14 cellular contexts compared by ENCODE assay signal in genomic region chr1:210647406-210648333, GRCh38.
DNase-seq lines count a peak whose midpoint lies in the region; ATAC-seq and TF ChIP-seq lines count a peak whose summit lies in the region.
"Had no signal": no experiment of that assay in that cellular context is flagged by ENCODE, and none has a peak within 500 bp of the region (broad histone marks: within the 10 kb centered on the region; RNA-seq: fewer than 3 reads in every experiment).

No MANE protein-coding gene starts in this region.

- no peak overlapping the region for H2AFZ ChIP-seq in smooth muscle cell (ENCODE audit: low read depth)

- H3K27ac Mint-ChIP-seq in activated CD8-positive, alpha-beta T cell treated with anti-CD3 and anti-CD28 coated beads, Interleukin-2, amount 10 ng/mL, durations not matched to agents 7 days and 5 days: no peak overlapping the region
- no peak overlapping the region for H3K27ac Mint-ChIP-seq in activated CD8-positive, alpha-beta T cell treated with anti-CD3 and anti-CD28 coated beads for 36 hours

- H4K20me1 ChIP-seq in smooth muscle cell (ENCODE audit: low read depth): peaks cover 5% of the 10 kb centered on the region

- no peak overlapping the region for H3K9ac ChIP-seq in smooth muscle cell (ENCODE audit: low read depth)

- no peak overlapping the region for H3K4me3 ChIP-seq in smooth muscle cell
- H3K4me3 ChIP-seq in uterus: no peak overlapping the region
- H3K4me3 ChIP-seq: cardiac muscle cell, mucosa of descending colon, right atrium auricular region had no signal

- POLR2A ChIA-PET in activated CD8-positive, alpha-beta T cell treated with anti-CD3 and anti-CD28 coated beads, Interleukin-2, amount 10 ng/mL, durations not matched to agents 7 days and 5 days (lab: Charles Lee): no interaction called here
- POLR2A ChIA-PET in activated CD8-positive, alpha-beta T cell treated with anti-CD3 and anti-CD28 coated beads for 36 hours (lab: Charles Lee): no interaction called here

- CTCF ChIA-PET in activated CD8-positive, alpha-beta T cell treated with anti-CD3 and anti-CD28 coated beads, Interleukin-2, amount 10 ng/mL, durations not matched to agents 7 days and 5 days (lab: Charles Lee): no interaction called here
- CTCF ChIA-PET in activated CD8-positive, alpha-beta T cell treated with anti-CD3 and anti-CD28 coated beads for 36 hours (lab: Charles Lee): interaction anchor here (0.6 kb wide), 1 partner anchor 248 kb away, joined by 3 read pairs; no protein-coding TSS in a partner anchor

- no peaks in the 10 kb centered on the region for H3K9me3 Mint-ChIP-seq in activated CD8-positive, alpha-beta T cell treated with anti-CD3 and anti-CD28 coated beads, Interleukin-2, amount 10 ng/mL, durations not matched to agents 7 days and 5 days (ENCODE audit: insufficient read depth)
- H3K9me3 Mint-ChIP-seq in activated CD8-positive, alpha-beta T cell treated with anti-CD3 and anti-CD28 coated beads for 36 hours: no peaks in the 10 kb centered on the region
- H3K9me3 Mint-ChIP-seq: activated T-cell treated with anti-CD3 and anti-CD28 coated beads, Interleukin-2, amount 50 U/mL, for 4 hours had no signal

- no peaks in the 10 kb centered on the region for H3F3A ChIP-seq in smooth muscle cell (ENCODE audit: low read depth)

- peaks cover 9% of the 10 kb centered on the region for H3K27me3 Mint-ChIP-seq in activated CD8-positive, alpha-beta T cell treated with anti-CD3 and anti-CD28 coated beads, Interleukin-2, amount 10 ng/mL, durations not matched to agents 7 days and 5 days (ENCODE audit: low read depth)
- H3K27me3 Mint-ChIP-seq in activated CD8-positive, alpha-beta T cell treated with anti-CD3 and anti-CD28 coated beads for 36 hours: no peaks in the 10 kb centered on the region

- H3K4me2 ChIP-seq in smooth muscle cell: peak overlapping the region; percentile 19

- H3K36me3 ChIP-seq in smooth muscle cell (ENCODE audit: low read depth) (no peaks in the 10 kb centered on the region), uterus (no peaks in the 10 kb centered on the region)
- H3K36me3 ChIP-seq: cardiac muscle cell, right atrium auricular region had no signal

- peak; percentile 36 for ATAC-seq in activated CD8-positive, alpha-beta T cell treated with anti-CD3 and anti-CD28 coated beads, Interleukin-2, amount 10 ng/mL, durations not matched to agents 7 days and 5 days
- ATAC-seq in activated CD8-positive, alpha-beta T cell treated with anti-CD3 and anti-CD28 coated beads for 36 hours: no peak
- ATAC-seq in GM21576 (IDR thresholded peaks at IDR 0.05; ENCODE audit: unreplicated experiment) (no peak), HG02981 (IDR thresholded peaks at IDR 0.05; ENCODE audit: unreplicated experiment) (no peak)
- ATAC-seq: activated T-cell treated with anti-CD3 and anti-CD28 coated beads, Interleukin-2, amount 50 U/mL, for 4 hours; mucosa of descending colon had no signal

- TF ChIP-seq POLR2A in uterus (IDR thresholded peaks at IDR 0.05): no peak

- H3K4me1 ChIP-seq in smooth muscle cell (ENCODE audit: low read depth) (peaks cover 27% of the 10 kb centered on the region), uterus (no peaks in the 10 kb centered on the region)
- H3K4me1 ChIP-seq: right atrium auricular region had no signal

- no peak overlapping the region for H3K27ac ChIP-seq in smooth muscle cell (ENCODE audit: low read depth)
- no peak overlapping the region for H3K27ac ChIP-seq in uterus
- H3K27ac ChIP-seq: cardiac muscle cell, right atrium auricular region had no signal

- no peaks in the 10 kb centered on the region for H3K36me3 Mint-ChIP-seq in activated CD8-positive, alpha-beta T cell treated with anti-CD3 and anti-CD28 coated beads, Interleukin-2, amount 10 ng/mL, durations not matched to agents 7 days and 5 days (ENCODE audit: low read depth)
- H3K36me3 Mint-ChIP-seq in activated CD8-positive, alpha-beta T cell treated with anti-CD3 and anti-CD28 coated beads for 36 hours (ENCODE audit: low read depth): no peaks in the 10 kb centered on the region

- 72% methylated on average over 6 of the region's 6 CpGs for WGBS in smooth muscle cell (ENCODE audit: low lambda C conversion rate)

- peaks cover 17% of the 10 kb centered on the region for H3K4me1 Mint-ChIP-seq in activated CD8-positive, alpha-beta T cell treated with anti-CD3 and anti-CD28 coated beads, Interleukin-2, amount 10 ng/mL, durations not matched to agents 7 days and 5 days (ENCODE audit: low read depth)
- peaks cover 7% of the 10 kb centered on the region for H3K4me1 Mint-ChIP-seq in activated CD8-positive, alpha-beta T cell treated with anti-CD3 and anti-CD28 coated beads for 36 hours (ENCODE audit: low read depth)

- H3K27me3 ChIP-seq in smooth muscle cell (ENCODE audit: low read depth) (peaks cover 49% of the 10 kb centered on the region), uterus (no peaks in the 10 kb centered on the region)
- H3K27me3 ChIP-seq: cardiac muscle cell, right atrium auricular region had no signal

- H3K9me3 ChIP-seq in smooth muscle cell (replicated peaks; ENCODE audit: low read depth): no peaks in the 10 kb centered on the region
- no peaks in the 10 kb centered on the region for H3K9me3 ChIP-seq in uterus
- H3K9me3 ChIP-seq: mucosa of descending colon, right atrium auricular region had no signal

- peak; percentile 29 for DNase-seq in activated CD8-positive, alpha-beta T cell treated with anti-CD3 and anti-CD28 coated beads, Interleukin-2, amount 10 ng/mL, durations not matched to agents 7 days and 5 days
- no peak for DNase-seq in activated CD8-positive, alpha-beta T cell treated with anti-CD3 and anti-CD28 coated beads for 36 hours
- DNase-seq in NCI-H446 (lab: John Stamatoyannopoulos, UW) (peak; percentile 16 to 41), dedifferentiated amniotic fluid mesenchymal stem cell (ENCODE audit: extremely low spot score) (peak; percentile 34), smooth muscle cell (lab: John Stamatoyannopoulos, UW; ENCODE audit: unreplicated experiment) (no peak), uterus (no peak)
- DNase-seq: activated T-cell treated with anti-CD3 and anti-CD28 coated beads, Interleukin-2, amount 50 U/mL, for 4 hours; mucosa of descending colon; NCI-H1930; RPMI8226 had no signal

- no peak for TF ChIP-seq CTCF in activated CD8-positive, alpha-beta T cell treated with anti-CD3 and anti-CD28 coated beads for 36 hours (IDR thresholded peaks at IDR 0.05)
- no peak for TF ChIP-seq CTCF in smooth muscle cell (IDR thresholded peaks at IDR 0.05; ENCODE audit: borderline replicate concordance, insufficient read depth, poor library complexity, severe bottlenecking)
- no peak for TF ChIP-seq CTCF in uterus (IDR thresholded peaks at IDR 0.05)

- no peak overlapping the region for H3K4me3 Mint-ChIP-seq in activated CD8-positive, alpha-beta T cell treated with anti-CD3 and anti-CD28 coated beads, Interleukin-2, amount 10 ng/mL, durations not matched to agents 7 days and 5 days
- no peak overlapping the region for H3K4me3 Mint-ChIP-seq in activated CD8-positive, alpha-beta T cell treated with anti-CD3 and anti-CD28 coated beads for 36 hours
- H3K4me3 Mint-ChIP-seq: activated T-cell treated with anti-CD3 and anti-CD28 coated beads, Interleukin-2, amount 50 U/mL, for 4 hours had no signal

- no peaks in the 10 kb centered on the region for H3K79me2 ChIP-seq in smooth muscle cell (ENCODE audit: low read depth)

- intact Hi-C loops in activated CD8-positive, alpha-beta T cell treated with anti-CD3 and anti-CD28 coated beads for 36 hours (cut with micrococcal nuclease): no loop called here
- intact Hi-C loops in uterus (cut with DNase I; ENCODE audit: low total_unique reads): no loop called here

Comparison
In these comparisons a context has a peak if more than half of its experiments do, and no peak if none do; other contexts are left out.
1. DNase-seq: peak in activated CD8-positive, alpha-beta T cell treated with anti-CD3 and anti-CD28 coated beads, Interleukin-2, amount 10 ng/mL, durations not matched to agents 7 days and 5 days (single experiment), NCI-H446 (2 of 2) and dedifferentiated amniotic fluid mesenchymal stem cell (single experiment); none in activated CD8-positive, alpha-beta T cell treated with anti-CD3 and anti-CD28 coated beads for 36 hours (single experiment), smooth muscle cell (single experiment) and uterus (0 of 2).